In the genomic region with DNA sequence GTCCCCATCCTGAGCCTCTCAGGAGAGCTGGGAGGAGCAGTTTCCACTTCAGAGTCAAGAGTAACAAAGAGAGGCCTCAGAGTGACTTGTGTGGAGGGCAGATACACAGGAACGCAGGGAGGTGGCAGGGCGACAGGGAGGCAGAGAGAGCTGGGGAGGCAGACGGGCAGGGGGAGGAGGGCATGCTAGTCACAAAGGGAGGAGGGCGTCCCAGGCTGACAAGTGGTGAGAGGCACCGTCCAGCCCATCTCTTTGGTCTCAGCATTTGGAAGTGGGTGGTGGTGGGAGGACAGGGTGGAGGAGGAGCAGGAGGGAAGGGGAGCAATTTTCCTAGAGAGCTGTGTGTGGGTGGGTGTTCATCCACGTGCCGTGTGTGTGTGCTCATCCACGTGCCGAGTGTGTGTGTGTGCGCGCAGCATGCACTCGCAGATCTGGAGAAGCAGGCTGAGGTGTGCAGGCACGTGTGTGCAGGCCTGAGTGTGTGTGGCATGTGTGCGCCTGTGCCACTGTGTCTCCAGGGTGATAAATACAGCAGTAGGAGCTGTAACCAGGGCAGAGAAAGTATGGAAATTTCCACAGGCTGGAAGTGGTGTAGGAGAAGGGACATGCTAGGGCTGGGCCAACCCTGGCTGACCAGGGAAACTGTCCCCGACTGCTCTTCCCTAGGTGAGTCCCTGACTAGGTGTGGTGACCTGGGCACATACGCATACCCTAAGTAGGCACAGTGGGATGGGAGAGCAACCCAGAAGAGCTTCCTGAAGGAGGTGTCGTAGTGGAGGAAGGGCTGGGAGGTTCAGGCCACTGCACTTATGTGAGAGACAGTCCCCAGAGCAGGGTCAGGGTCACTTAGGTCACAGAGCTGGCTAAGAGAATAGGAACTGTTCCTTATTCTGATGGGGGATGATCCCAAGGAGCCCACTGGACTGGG, we compare ENCODE assay signal across 1 cellular context.
TF ChIP-seq lines count a peak whose summit lies in the region.

No MANE protein-coding gene starts in this region.

TF ChIP-seq in H1, 55 proteins besides CTCF, POLR2A, EP300 and RAD21:
- 0 out of 2 replicates have a peak, but pooled peaks have one; percentile 28 for TF ChIP-seq TEAD4 (IDR thresholded peaks at IDR 0.05; ENCODE audit: low read depth, low read length)
- peak; percentile 75; the same call in 1 of the 2 replicates for TF ChIP-seq POLR2AphosphoS5 (IDR thresholded peaks at IDR 0.05; ENCODE audit: low read depth, low read length)
- TF ChIP-seq JUND (IDR thresholded peaks at IDR 0.05; ENCODE audit: low read length): no peak
- TF ChIP-seq, protein P1, sequence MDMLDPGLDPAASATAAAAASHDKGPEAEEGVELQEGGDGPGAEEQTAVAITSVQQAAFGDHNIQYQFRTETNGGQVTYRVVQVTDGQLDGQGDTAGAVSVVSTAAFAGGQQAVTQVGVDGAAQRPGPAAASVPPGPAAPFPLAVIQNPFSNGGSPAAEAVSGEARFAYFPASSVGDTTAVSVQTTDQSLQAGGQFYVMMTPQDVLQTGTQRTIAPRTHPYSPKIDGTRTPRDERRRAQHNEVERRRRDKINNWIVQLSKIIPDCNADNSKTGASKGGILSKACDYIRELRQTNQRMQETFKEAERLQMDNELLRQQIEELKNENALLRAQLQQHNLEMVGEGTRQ (IDR thresholded peaks at IDR 0.05; ENCODE audit: low read length): no peak
- TF ChIP-seq BACH1 (IDR thresholded peaks at IDR 0.05; ENCODE audit: low read length): no peak
